Comparison of ENCODE assay signal across 1 cellular context in genomic region chr20:49928411-49929141, GRCh38.
TF ChIP-seq lines count a peak whose summit lies in the region.

No MANE protein-coding gene starts in this region.

TF ChIP-seq in K562, 482 proteins besides CTCF, POLR2A, EP300 and RAD21 (continued from another document and continues in another):
- no peak for TF ChIP-seq ZBTB2 (IDR thresholded peaks at IDR 0.05)
- TF ChIP-seq PTBP1 (IDR thresholded peaks at IDR 0.05; ENCODE audit: low read depth, low read length) = no peak
- TF ChIP-seq HNRNPL (IDR thresholded peaks at IDR 0.05; ENCODE audit: low read depth, low read length) = no peak
- TF ChIP-seq TAF1 (IDR thresholded peaks at IDR 0.05; ENCODE audit: control insufficient read depth, extremely low read depth, insufficient read depth, low read length, severe bottlenecking) = peak; percentile 21
- no peak for TF ChIP-seq EWSR1 (IDR thresholded peaks at IDR 0.05; ENCODE audit: borderline replicate concordance, low read depth, partially characterized antibody)
- peak; percentile 67 for TF ChIP-seq KLF16 (IDR thresholded peaks at IDR 0.05)
- TF ChIP-seq ETS1 (conservative IDR thresholded peaks at IDR 0.05; ENCODE audit: control insufficient read depth, low read depth, low read length) = no peak
- no peak for TF ChIP-seq MITF (IDR thresholded peaks at IDR 0.05)
- peak; percentile 74 for TF ChIP-seq SMC3 (conservative IDR thresholded peaks at IDR 0.05; ENCODE audit: insufficient read depth, low read depth, low read length)
- no peak for TF ChIP-seq ZKSCAN3 (CRISPR knock-in tag; IDR thresholded peaks at IDR 0.05)
- TF ChIP-seq ZNF518B (CRISPR knock-in tag; IDR thresholded peaks at IDR 0.05) = no peak
- no peak for TF ChIP-seq RBM15 (IDR thresholded peaks at IDR 0.05; ENCODE audit: insufficient read depth, low read length)
- TF ChIP-seq U2AF2 (optimal IDR thresholded peaks at IDR 0.05; ENCODE audit: low read depth, low read length) = no peak
- no peak for TF ChIP-seq FOXO4 (CRISPR knock-in tag; IDR thresholded peaks at IDR 0.05)
- no peak for TF ChIP-seq ZBTB9 (CRISPR knock-in tag; IDR thresholded peaks at IDR 0.05)
- TF ChIP-seq ESRRB (CRISPR knock-in tag; IDR thresholded peaks at IDR 0.05; ENCODE audit: borderline replicate concordance) = no peak
- TF ChIP-seq CHD1 (IDR thresholded peaks at IDR 0.05; ENCODE audit: low read length) = no peak
- no peak for TF ChIP-seq ZNF324 (CRISPR knock-in tag; IDR thresholded peaks at IDR 0.05)
- TF ChIP-seq HDAC8 (tag; IDR thresholded peaks at IDR 0.05) = no peak
- TF ChIP-seq FOSL1 (tag; conservative IDR thresholded peaks at IDR 0.05) = no peak
- TF ChIP-seq ELF2 (CRISPR knock-in tag; IDR thresholded peaks at IDR 0.05) = no peak
- TF ChIP-seq TOE1 (IDR thresholded peaks at IDR 0.05; ENCODE audit: borderline replicate concordance) = no peak
- TF ChIP-seq TOE1 (CRISPR knock-in tag; IDR thresholded peaks at IDR 0.05; ENCODE audit: borderline replicate concordance, low read depth) = no peak
- no peak for TF ChIP-seq PTRF (tag; IDR thresholded peaks at IDR 0.05)
- TF ChIP-seq PYGO2 (tag; IDR thresholded peaks at IDR 0.05) = no peak
- no peak for TF ChIP-seq BCL6 (CRISPR knock-in tag; IDR thresholded peaks at IDR 0.05)
- no peak for TF ChIP-seq ZNF398 (CRISPR knock-in tag; IDR thresholded peaks at IDR 0.05)
- TF ChIP-seq ILF3 (IDR thresholded peaks at IDR 0.05; ENCODE audit: borderline replicate concordance) = no peak
- no peak for TF ChIP-seq CBX5 (IDR thresholded peaks at IDR 0.05; ENCODE audit: borderline replicate concordance, low read depth)
- no peak for TF ChIP-seq ZKSCAN1 (IDR thresholded peaks at IDR 0.05; ENCODE audit: low read depth, low read length)
- peak; percentile 43; the same call in 1 of the 2 replicates for TF ChIP-seq TCF3 (CRISPR knock-in tag; IDR thresholded peaks at IDR 0.05)
- TF ChIP-seq ADNP (tag; IDR thresholded peaks at IDR 0.05) = no peak
- TF ChIP-seq KDM5B (IDR thresholded peaks at IDR 0.05; ENCODE audit: insufficient replicate concordance, low read depth, low read length) = no peak
- no peak for TF ChIP-seq RNF2 (IDR thresholded peaks at IDR 0.05)
- TF ChIP-seq MCM3 (IDR thresholded peaks at IDR 0.05) = no peak
- TF ChIP-seq CBX3 (IDR thresholded peaks at IDR 0.05; ENCODE audit: borderline replicate concordance in 1 of 2, low read length in 2 of 2) = 0 out of 3 replicates have a peak, but pooled peaks of 1 of the 2 experiments have one; percentile 12
- no peak for TF ChIP-seq USF1 (CRISPR knock-in tag; IDR thresholded peaks at IDR 0.05)
- TF ChIP-seq NR2F6 (CRISPR knock-in tag; IDR thresholded peaks at IDR 0.05) = no peak
- TF ChIP-seq CREB5 (CRISPR knock-in tag; IDR thresholded peaks at IDR 0.05) = no peak
- no peak for TF ChIP-seq TSC22D4 (tag; IDR thresholded peaks at IDR 0.05)
- no peak for TF ChIP-seq COPS2 (conservative IDR thresholded peaks at IDR 0.05)
- no peak for TF ChIP-seq SLC30A9 (CRISPR knock-in tag; IDR thresholded peaks at IDR 0.05)
- peak in 1 of 2 experiments; percentile 22 for TF ChIP-seq AFF1 (IDR thresholded peaks at IDR 0.05; ENCODE audit: low read depth in 1 of 2, partially characterized antibody in 2 of 2)
- TF ChIP-seq ZKSCAN8 (CRISPR knock-in tag; IDR thresholded peaks at IDR 0.05) = no peak
- no peak for TF ChIP-seq POLR2G (IDR thresholded peaks at IDR 0.05; ENCODE audit: low read depth, low read length)
